Comparison of ENCODE assay signal across 8 cellular contexts in the genomic region with DNA sequence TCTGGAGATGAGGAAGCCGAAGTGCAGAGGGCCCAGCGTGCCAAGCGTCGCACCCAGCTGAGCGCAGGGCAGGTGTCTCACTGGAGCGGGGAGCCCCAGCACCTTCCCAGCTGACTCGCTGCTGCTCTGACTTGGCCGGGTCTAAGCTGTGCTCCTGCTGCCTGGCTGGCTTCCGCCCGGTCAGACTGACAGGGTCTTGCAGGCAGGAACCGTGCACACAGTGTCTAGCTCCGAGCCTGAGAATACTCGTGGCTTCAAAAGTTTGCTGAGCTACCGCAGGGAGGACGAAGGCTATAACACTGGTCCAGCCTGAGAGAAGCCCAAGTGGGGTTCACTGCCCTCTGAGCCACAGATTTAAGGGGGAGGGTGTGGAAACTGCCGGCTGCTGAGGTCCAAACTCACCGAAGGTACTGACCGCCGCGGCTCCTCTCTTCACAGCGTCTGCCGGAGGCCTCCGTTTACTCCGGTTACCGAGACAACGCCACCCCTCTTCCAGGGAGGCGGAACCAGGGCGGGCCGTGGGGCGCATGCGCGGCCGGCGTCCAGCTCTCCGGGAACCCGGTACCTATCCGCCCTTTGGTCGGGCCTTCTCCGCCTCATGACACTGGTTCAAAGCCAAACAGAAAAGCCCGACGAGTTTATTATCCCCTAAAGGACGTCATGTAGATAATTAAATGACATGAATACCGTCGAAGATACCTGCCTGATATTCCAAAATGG. TPM values are rescaled to one million over a fixed set of nuclear protein-coding genes. Genes with fewer than 3 reads are reported as not detected.
DNase-seq lines count a peak whose midpoint lies in the region; ATAC-seq and TF ChIP-seq lines count a peak whose summit lies in the region.

CFAP44 (minus strand) TSS at position 443 of the 720 bp plus-strand sequence. CDS start 7,829 bp downstream, outside the sequence.

- no peaks in the 10 kb centered on the region for H4K20me1 ChIP-seq in PC-3 (ENCODE audit: low read length)

- DNase-seq in HCEC 1CT, result peak; percentile 53
- DNase-seq in activated T-cell treated with anti-CD3 and anti-CD28 coated beads for 4 hours, result peak; percentile 7
- peak; percentile 72 for DNase-seq in midbrain (lab: John Stamatoyannopoulos, UW)
- DNase-seq in stimulated activated CD8-positive, alpha-beta memory T cell treated with anti-CD3 and anti-CD28 coated beads, Interleukin-15, amount 100 ng/mL, for 1 hour (ENCODE audit: low read depth), result peak; percentile 17
- DNase-seq in NCI-H2081 treated with DMSO at 0.1 percent for 48 hours (lab: John Stamatoyannopoulos, UW), result no peak
- no peak for DNase-seq in PC-3
- DNase-seq in SW480 (ENCODE audit: low spot score), result no peak

- H2AFZ ChIP-seq in PC-3 (ENCODE audit: low read length), result no peak within 1 kb of the TSS

- no peaks in the 10 kb centered on the region for H3F3A ChIP-seq in PC-3 (ENCODE audit: low read length, unreplicated experiment)

- CTCF ChIA-PET in PC-3 (lab: Charles Lee), result no interaction called here

- intact Hi-C loops in PC-3 (cut with micrococcal nuclease), result no loop called here

- H3K4me1 ChIP-seq in esophagus (ENCODE audit: control insufficient read depth in 2 of 2, insufficient read depth in 2 of 2, low read length in 1 of 2), result no peaks in the 10 kb centered on the region
- H3K4me1 ChIP-seq in PC-3 (ENCODE audit: insufficient read depth, low read length), result peaks cover 14% of the 10 kb centered on the region; the same call in 1 of the 2 replicates

- no peaks in the 10 kb centered on the region for H3K27me3 ChIP-seq in esophagus (ENCODE audit: control insufficient read depth in 1 of 2, insufficient read depth in 2 of 2, low read length in 2 of 2)
- no peaks in the 10 kb centered on the region for H3K27me3 ChIP-seq in PC-3 (ENCODE audit: low read length)

- no peak for TF ChIP-seq CTCF in PC-3 (conservative IDR thresholded peaks at IDR 0.05; ENCODE audit: low read depth, low read length)

- no peaks in the 10 kb centered on the region for H3K79me2 ChIP-seq in PC-3 (ENCODE audit: low read length)

- ATAC-seq in PC-3, result no peak

- H3K27ac ChIP-seq in esophagus (ENCODE audit: low read depth in 2 of 2, low read length in 1 of 2) (no peak within 1 kb of the TSS), PC-3 (ENCODE audit: low read length) (no peak within 1 kb of the TSS)

- no TSS peak for BruUV-seq in PC-3 (replicated peaks; lab: Mats Ljungman, UMichigan)

- peak within 1 kb of the TSS; percentile 13 to 48 for H3K4me3 ChIP-seq in esophagus (ENCODE audit: low read depth in 1 of 2, low read length in 2 of 2)
- H3K4me3 ChIP-seq in PC-3 (ENCODE audit: low read length), result no peak within 1 kb of the TSS

- no peak within 1 kb of the TSS for H3K9ac ChIP-seq in PC-3 (ENCODE audit: low read length)

- no peak within 1 kb of the TSS for H3K4me2 ChIP-seq in PC-3 (ENCODE audit: low read length)

- WGBS in esophagus, 2 donors, result 35 to 50% methylated on average over 44 of the region's 44 CpGs

- H3K36me3 ChIP-seq in esophagus (ENCODE audit: control insufficient read depth in 2 of 2, insufficient read depth in 2 of 2, low read length in 1 of 2) (peaks cover 0 to 3% of the 10 kb centered on the region in 2 donors), PC-3 (ENCODE audit: low read depth, low read length) (peaks cover 11% of the 10 kb centered on the region; the same call in 1 of the 2 replicates)

- H3K9me2 ChIP-seq in PC-3 (replicated peaks; ENCODE audit: low read length), result no peaks in the 10 kb centered on the region

- no peaks in the 10 kb centered on the region for H3K9me3 ChIP-seq in esophagus (ENCODE audit: control insufficient read depth in 2 of 2, insufficient read depth in 1 of 2, low read depth in 1 of 2, low read length in 1 of 2)
- no peaks in the 10 kb centered on the region for H3K9me3 ChIP-seq in PC-3 (ENCODE audit: low read length)

- POLR2A ChIA-PET in PC-3 (lab: Charles Lee; ENCODE audit: unreplicated experiment), result no interaction called here

RNA-seq across cellular contexts. Expression of gene CFAP44, which starts in this region (rescaled TPM):
- 1 to 10 TPM; 1.9 to 7.0 TPM for polyA plus RNA-seq in esophagus
- total RNA-seq in PC-3 (2014; rRNA removed), result 7.2 and 9.0 TPM in 2 replicates

Comparison
In these comparisons a context has a peak if more than half of its experiments do, and no peak if none do; other contexts are left out.
1. DNase-seq: peak in HCEC 1CT (single experiment), activated T-cell treated with anti-CD3 and anti-CD28 coated beads for 4 hours (single experiment), midbrain (single experiment) and stimulated activated CD8-positive, alpha-beta memory T cell treated with anti-CD3 and anti-CD28 coated beads, Interleukin-15, amount 100 ng/mL, for 1 hour (single experiment); none in NCI-H2081 treated with DMSO at 0.1 percent for 48 hours (single experiment), PC-3 (single experiment) and SW480 (single experiment).